In the genomic region with DNA sequence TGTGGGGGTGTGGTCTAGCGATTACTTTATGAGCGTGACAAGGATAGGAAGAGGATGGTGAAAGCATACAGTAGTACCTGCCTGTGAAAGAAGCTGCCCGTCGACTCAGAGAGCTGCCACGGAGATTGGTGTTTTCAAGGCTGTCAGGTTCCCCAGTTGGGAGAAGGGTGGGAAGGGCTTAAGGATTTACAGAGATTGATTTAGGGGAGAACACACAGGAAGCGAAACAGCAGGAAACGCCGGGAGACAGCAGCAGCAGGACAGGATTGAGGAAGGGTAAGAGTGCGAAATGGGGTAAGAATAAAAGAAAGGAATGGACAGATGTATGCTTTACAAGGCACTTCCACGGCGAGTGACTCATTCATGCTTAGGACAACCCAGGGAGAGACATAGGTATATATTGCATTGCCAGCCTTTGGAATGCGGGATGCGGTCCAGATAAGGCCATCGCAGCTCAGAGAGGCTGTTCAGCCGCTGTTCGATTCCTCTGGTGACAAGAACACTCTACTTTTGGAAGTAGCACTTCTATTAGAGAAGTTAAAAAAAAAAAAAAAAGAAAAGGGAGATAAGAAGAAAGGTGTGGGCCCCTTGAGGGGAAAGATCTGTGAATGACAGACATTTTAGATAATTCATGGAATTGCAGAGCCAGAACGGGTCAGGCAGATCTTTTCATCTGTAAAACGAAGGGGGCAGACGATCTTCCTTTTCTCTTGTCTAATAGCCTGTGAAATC, we compare ENCODE assay signal across 8 cellular contexts. TPM values are rescaled to one million over a fixed set of nuclear protein-coding genes. Genes with fewer than 3 reads are reported as not detected.
DNase-seq lines count a peak whose midpoint lies in the region; ATAC-seq and TF ChIP-seq lines count a peak whose summit lies in the region.

No MANE protein-coding gene starts in this region.

- H3K4me2 ChIP-seq in BLaER1 (peak overlapping the region; percentile 89), trophoblast cell (ENCODE audit: low read length) (peak overlapping the region; percentile 77)

- H3K4ac ChIP-seq in trophoblast cell (ENCODE audit: low read depth, low read length), result no peak overlapping the region

- H3K4me3 ChIP-seq in BLaER1 (peak overlapping the region; percentile 87), fibroblast of villous mesenchyme (ENCODE audit: low read depth, low read length) (peak overlapping the region; percentile 54), trophoblast cell (ENCODE audit: low read depth, low read length) (peak overlapping the region; percentile 77)

- H3K27me3 Mint-ChIP-seq in activated CD4-positive, alpha-beta memory T cell treated with anti-CD3 and anti-CD28 coated beads for 36 hours, result no peaks in the 10 kb centered on the region

- H2BK12ac ChIP-seq in trophoblast cell (ENCODE audit: low read length), result no peak overlapping the region

- H3K23ac ChIP-seq in trophoblast cell (ENCODE audit: low read length), result no peak overlapping the region

- POLR2A ChIA-PET in HEK293T (lab: Yijun Ruan, JAX), result interaction anchor here (0.9 to 1.9 kb wide), 2 partner anchors 20 to 48 kb away, joined by 4 to 9 read pairs; no protein-coding TSS in a partner anchor
- POLR2A ChIA-PET in activated CD4-positive, alpha-beta memory T cell treated with anti-CD3 and anti-CD28 coated beads for 36 hours (lab: Charles Lee), result no interaction called here

- no peaks in the 10 kb centered on the region for H3K9me3 ChIP-seq in BLaER1
- no peaks in the 10 kb centered on the region for H3K9me3 ChIP-seq in trophoblast cell (ENCODE audit: insufficient read depth, low read depth, low read length)

- H3K9me3 Mint-ChIP-seq in activated CD4-positive, alpha-beta memory T cell treated with anti-CD3 and anti-CD28 coated beads for 36 hours, result no peaks in the 10 kb centered on the region

- peaks cover 34% of the 10 kb centered on the region for H3K4me1 ChIP-seq in BLaER1
- H3K4me1 ChIP-seq in trophoblast cell (ENCODE audit: control insufficient read depth in 1 of 2, insufficient read depth in 2 of 2, low read length in 2 of 2), result peaks cover 10 to 12% of the 10 kb centered on the region in 2 experiments

- DNase-seq in HEK293T (ENCODE audit: extremely low spot score) (peak; percentile 22), fibroblast of villous mesenchyme (ENCODE audit: low read depth) (peak; percentile 32), trophoblast cell (peak; percentile 77 to 90)
- peak; percentile 25 for DNase-seq in activated CD4-positive, alpha-beta memory T cell treated with anti-CD3 and anti-CD28 coated beads for 36 hours
- DNase-seq in effector CD4-positive, alpha-beta T cell, result no peak

- H2AFZ ChIP-seq in trophoblast cell (ENCODE audit: insufficient read depth, low read length, poor library complexity), result peak overlapping the region; percentile 59

- no peak for TF ChIP-seq CTCF in fibroblast of villous mesenchyme (IDR thresholded peaks at IDR 0.05; ENCODE audit: insufficient read depth, low read depth, low read length)

- H3K79me2 ChIP-seq in trophoblast cell (ENCODE audit: control insufficient read depth, insufficient read depth, low read length, poor library complexity), result peaks cover 4% of the 10 kb centered on the region

- peaks cover 34% of the 10 kb centered on the region for H4K20me1 ChIP-seq in BLaER1

- peak overlapping the region; percentile 71 for H4K8ac ChIP-seq in trophoblast cell (ENCODE audit: low read depth, low read length)

- no peak overlapping the region for H3K14ac ChIP-seq in trophoblast cell (ENCODE audit: low read length)

- ATAC-seq in GM21447 (IDR thresholded peaks at IDR 0.05; ENCODE audit: unreplicated experiment) (no peak), GM19395 (IDR thresholded peaks at IDR 0.05; ENCODE audit: unreplicated experiment) (no peak)

- H4K12ac ChIP-seq in trophoblast cell (ENCODE audit: low read depth, low read length), result no peak overlapping the region

- intact Hi-C loops in activated CD4-positive, alpha-beta memory T cell treated with anti-CD3 and anti-CD28 coated beads for 36 hours (cut with micrococcal nuclease), result loop anchor here (1.0 to 5.0 kb wide), 3 partner anchors 87 to 482 kb away; a partner anchor contains a TSS

- H3K79me1 ChIP-seq in trophoblast cell (ENCODE audit: low read length), result peaks cover 4% of the 10 kb centered on the region

- CTCF ChIA-PET in HEK293T (lab: Yijun Ruan, JAX), result interaction anchor here (0.5 kb wide), 1 partner anchor 152 kb away, joined by 4 read pairs; no protein-coding TSS in a partner anchor
- CTCF ChIA-PET in activated CD4-positive, alpha-beta memory T cell treated with anti-CD3 and anti-CD28 coated beads for 36 hours (lab: Charles Lee), result interaction anchor here (0.7 to 1.4 kb wide), 7 partner anchors 11 to 303 kb away, joined by 3 read pairs; a partner anchor contains a TSS

- H3K27ac ChIP-seq in BLaER1, result peak overlapping the region; percentile 86
- H3K27ac ChIP-seq in trophoblast cell (ENCODE audit: low read depth, low read length), result peak overlapping the region; percentile 91

- H3K36me3 Mint-ChIP-seq in activated CD4-positive, alpha-beta memory T cell treated with anti-CD3 and anti-CD28 coated beads for 36 hours, result no peaks in the 10 kb centered on the region

- H3K36me3 ChIP-seq in BLaER1, result no peaks in the 10 kb centered on the region
- H3K36me3 ChIP-seq in trophoblast cell (ENCODE audit: control insufficient read depth in 1 of 2, insufficient read depth in 2 of 2, low read length in 2 of 2), result no peaks in the 10 kb centered on the region

- H4K91ac ChIP-seq in trophoblast cell (ENCODE audit: low read depth, low read length), result no peak overlapping the region

- peaks cover 45% of the 10 kb centered on the region for H3K4me1 Mint-ChIP-seq in activated CD4-positive, alpha-beta memory T cell treated with anti-CD3 and anti-CD28 coated beads for 36 hours (ENCODE audit: low read depth)

- peak overlapping the region; percentile 89 for H3K9ac ChIP-seq in BLaER1
- H3K9ac ChIP-seq in trophoblast cell (ENCODE audit: low read length), result no peak overlapping the region

- H2BK5ac ChIP-seq in trophoblast cell (ENCODE audit: low read depth, low read length, poor library complexity), result no peak overlapping the region

- peaks cover 9% of the 10 kb centered on the region; the same call in 1 of the 2 replicates for H3K27me3 ChIP-seq in BLaER1
- no peaks in the 10 kb centered on the region for H3K27me3 ChIP-seq in trophoblast cell (ENCODE audit: insufficient read depth, low read length)

- no peak overlapping the region for H2BK120ac ChIP-seq in trophoblast cell (ENCODE audit: insufficient read depth, low read length, poor library complexity)

- no peak overlapping the region for H2AK5ac ChIP-seq in trophoblast cell (ENCODE audit: low read length)

- no CpG with 5 or more reads among the region's 19 CpGs for WGBS in trophoblast cell (ENCODE audit: extremely low coverage, insufficient coverage, insufficient read length)

- no peak overlapping the region for H3K18ac ChIP-seq in trophoblast cell (ENCODE audit: low read length)

- H3K4me3 Mint-ChIP-seq in activated CD4-positive, alpha-beta memory T cell treated with anti-CD3 and anti-CD28 coated beads for 36 hours, result peak overlapping the region; percentile 83

- H3K27ac Mint-ChIP-seq in activated CD4-positive, alpha-beta memory T cell treated with anti-CD3 and anti-CD28 coated beads for 36 hours, result peak overlapping the region; percentile 91

TF ChIP-seq in HEK293T, 16 proteins besides CTCF, POLR2A, EP300 and RAD21:
- TF ChIP-seq FOXA1 (IDR thresholded peaks at IDR 0.05) (no peak), ZNF384 (IDR thresholded peaks at IDR 0.05) (no peak; the same call in 1 of the 2 replicates), SUZ12 (IDR thresholded peaks at IDR 0.05) (no peak), BHLHE40 (IDR thresholded peaks at IDR 0.05; ENCODE audit: borderline replicate concordance) (no peak), CTBP1 (IDR thresholded peaks at IDR 0.05; ENCODE audit: borderline replicate concordance) (no peak), NFRKB (IDR thresholded peaks at IDR 0.05) (no peak)
- TF ChIP-seq, protein P1, sequence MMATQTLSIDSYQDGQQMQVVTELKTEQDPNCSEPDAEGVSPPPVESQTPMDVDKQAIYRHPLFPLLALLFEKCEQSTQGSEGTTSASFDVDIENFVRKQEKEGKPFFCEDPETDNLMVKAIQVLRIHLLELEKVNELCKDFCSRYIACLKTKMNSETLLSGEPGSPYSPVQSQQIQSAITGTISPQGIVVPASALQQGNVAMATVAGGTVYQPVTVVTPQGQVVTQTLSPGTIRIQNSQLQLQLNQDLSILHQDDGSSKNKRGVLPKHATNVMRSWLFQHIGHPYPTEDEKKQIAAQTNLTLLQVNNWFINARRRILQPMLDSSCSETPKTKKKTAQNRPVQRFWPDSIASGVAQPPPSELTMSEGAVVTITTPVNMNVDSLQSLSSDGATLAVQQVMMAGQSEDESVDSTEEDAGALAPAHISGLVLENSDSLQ (IDR thresholded peaks at IDR 0.05), result peak; percentile 35

RNA-seq across cellular contexts. Expression of a gene that starts 0.9 kb away (rescaled TPM):
- 10 to 100 TPM; 21.3 to 24.0 TPM for total RNA-seq in activated CD4-positive, alpha-beta memory T cell treated with anti-CD3 and anti-CD28 coated beads for 36 hours
- total RNA-seq in fibroblast of villous mesenchyme, result 17.4 and 19.0 TPM in 2 replicates
- 7.5 and 8.1 TPM in 2 replicates for polyA plus RNA-seq in trophoblast cell (2013)
